In genomic region chr1:51423098-51423821, GRCh38 we compare ENCODE assay signal across 12 cellular contexts.
DNase-seq lines count a peak whose midpoint lies in the region; ATAC-seq, FAIRE-seq and TF ChIP-seq lines count a peak whose summit lies in the region.
"Had no signal": no experiment of that assay in that cellular context is flagged by ENCODE, and none has a peak within 500 bp of the region (broad histone marks: within the 10 kb centered on the region; RNA-seq: fewer than 3 reads in every experiment).

No MANE protein-coding gene starts in this region.

- CTCF ChIA-PET in activated CD4-positive, alpha-beta memory T cell treated with anti-CD3 and anti-CD28 coated beads, Interleukin-2, amount 10 ng/mL, durations not matched to agents 7 days and 5 days (lab: Charles Lee) = no interaction called here

- H3K27ac ChIP-seq in SK-N-MC (no peak overlapping the region), neural cell (ENCODE audit: low read length) (peak overlapping the region; percentile 42)

- DNase-seq in D721Med (ENCODE audit: insufficient read length, low spot score) = no peak
- DNase-seq in SK-N-MC (ENCODE audit: low read depth, low spot score) = no peak
- DNase-seq in fibroblast of peridontal ligament (ENCODE audit: extremely low read depth) = peak; percentile 45
- DNase-seq in activated T-cell treated with anti-CD3 and anti-CD28 coated beads, Interleukin-2, amount 50 U/mL, for 48 hours = no peak
- DNase-seq in left colon = no peak
- DNase-seq in activated CD4-positive, alpha-beta memory T cell treated with anti-CD3 and anti-CD28 coated beads, Interleukin-2, amount 10 ng/mL, durations not matched to agents 7 days and 5 days = no peak
- DNase-seq: effector CD8-positive, alpha-beta T cell; MM.1S; PC-9 had no signal

- no peak overlapping the region for H3K4me3 ChIP-seq in SK-N-MC
- H3K4me3 ChIP-seq in neural cell (ENCODE audit: low read length) = peak overlapping the region; percentile 74
- H3K4me3 ChIP-seq: PC-9 had no signal

- H3K27me3 Mint-ChIP-seq in activated CD4-positive, alpha-beta memory T cell treated with anti-CD3 and anti-CD28 coated beads, Interleukin-2, amount 10 ng/mL, durations not matched to agents 7 days and 5 days = no peaks in the 10 kb centered on the region
- H3K27me3 Mint-ChIP-seq: natural killer cell treated with Interleukin-12 subunit alpha and Interleukin-12 subunit beta and Interleukin-15 and Interleukin-18, amount 100 ng/mL, for 72 hours had no signal

- TF ChIP-seq RAD21 in neural cell (conservative IDR thresholded peaks at IDR 0.05) = no peak

- peak overlapping the region; percentile 13 for H3K4me2 ChIP-seq in neural cell (ENCODE audit: low read length)
- H3K4me2 ChIP-seq: PC-9 had no signal

- peak; percentile 16 for FAIRE-seq in D721Med (lab: Jason Lieb, UNC)

- H3K9ac ChIP-seq in SK-N-MC (ENCODE audit: insufficient read length) = peak overlapping the region; percentile 14
- H3K9ac ChIP-seq in neural cell (ENCODE audit: low read length) = peak overlapping the region; percentile 20

- TF ChIP-seq EP300 in neural cell (conservative IDR thresholded peaks at IDR 0.05; ENCODE audit: poor library complexity, severe bottlenecking) = peak; percentile 19

- no peak for ATAC-seq in HG02678 (IDR thresholded peaks at IDR 0.05; ENCODE audit: unreplicated experiment)
- no peak for ATAC-seq in left colon
- ATAC-seq: natural killer cell treated with Interleukin-12 subunit alpha and Interleukin-12 subunit beta and Interleukin-15 and Interleukin-18, amount 100 ng/mL, for 72 hours had no signal

- peaks cover 3% of the 10 kb centered on the region for H3K4me1 Mint-ChIP-seq in activated CD4-positive, alpha-beta memory T cell treated with anti-CD3 and anti-CD28 coated beads, Interleukin-2, amount 10 ng/mL, durations not matched to agents 7 days and 5 days

- H3K9me3 ChIP-seq in SK-N-MC (ENCODE audit: low read depth, low read length) = no peaks in the 10 kb centered on the region
- no peaks in the 10 kb centered on the region for H3K9me3 ChIP-seq in neural cell (ENCODE audit: low read length)

- no peak overlapping the region for H3K27ac Mint-ChIP-seq in activated CD4-positive, alpha-beta memory T cell treated with anti-CD3 and anti-CD28 coated beads, Interleukin-2, amount 10 ng/mL, durations not matched to agents 7 days and 5 days
- H3K27ac Mint-ChIP-seq: natural killer cell treated with Interleukin-12 subunit alpha and Interleukin-12 subunit beta and Interleukin-15 and Interleukin-18, amount 100 ng/mL, for 72 hours had no signal

- H3K9me3 Mint-ChIP-seq in activated CD4-positive, alpha-beta memory T cell treated with anti-CD3 and anti-CD28 coated beads, Interleukin-2, amount 10 ng/mL, durations not matched to agents 7 days and 5 days = no peaks in the 10 kb centered on the region
- H3K9me3 Mint-ChIP-seq: natural killer cell treated with Interleukin-12 subunit alpha and Interleukin-12 subunit beta and Interleukin-15 and Interleukin-18, amount 100 ng/mL, for 72 hours had no signal

- no peaks in the 10 kb centered on the region for H3F3A ChIP-seq in neural cell (ENCODE audit: insufficient read depth, low read length, poor library complexity, severe bottlenecking)

- intact Hi-C loops in left colon (cut with DNase I, micrococcal nuclease) = no loop called here

- no peaks in the 10 kb centered on the region for H3K9me2 ChIP-seq in neural cell (ENCODE audit: insufficient read depth, low read length)

- H2AFZ ChIP-seq in neural cell (ENCODE audit: low read depth, low read length) = peak overlapping the region; percentile 16
- H2AFZ ChIP-seq: PC-9 had no signal

- no peaks in the 10 kb centered on the region for H3K27me3 ChIP-seq in neural cell (ENCODE audit: insufficient read depth, low read depth, low read length)

- peaks cover 37% of the 10 kb centered on the region for H3K79me2 ChIP-seq in neural cell (replicated peaks; ENCODE audit: insufficient read depth, low read length)

- H3K36me3 ChIP-seq in SK-N-MC (ENCODE audit: insufficient read depth, low read length) (peaks cover 6% of the 10 kb centered on the region; the same call in 1 of the 2 replicates), neural cell (ENCODE audit: insufficient read depth, low read length) (no peaks in the 10 kb centered on the region)

- TF ChIP-seq CTCF in D721Med (IDR thresholded peaks at IDR 0.05; ENCODE audit: insufficient read depth, missing control alignments) (no peak), neural cell (IDR thresholded peaks at IDR 0.05; ENCODE audit: poor library complexity, severe bottlenecking) (no peak)

- no peaks in the 10 kb centered on the region for H4K20me1 ChIP-seq in neural cell (ENCODE audit: insufficient read depth)

- H3K36me3 Mint-ChIP-seq in activated CD4-positive, alpha-beta memory T cell treated with anti-CD3 and anti-CD28 coated beads, Interleukin-2, amount 10 ng/mL, durations not matched to agents 7 days and 5 days (ENCODE audit: low read depth) = peaks cover 54% of the 10 kb centered on the region

- POLR2A ChIA-PET in activated CD4-positive, alpha-beta memory T cell treated with anti-CD3 and anti-CD28 coated beads, Interleukin-2, amount 10 ng/mL, durations not matched to agents 7 days and 5 days (lab: Charles Lee) = interaction anchor here (1.0 to 2.1 kb wide), 3 partner anchors 9 to 96 kb away, joined by 4 to 5 read pairs (median 4); partner anchors contain the start of gene EPS15

- no peak overlapping the region for H3K4me3 Mint-ChIP-seq in activated CD4-positive, alpha-beta memory T cell treated with anti-CD3 and anti-CD28 coated beads, Interleukin-2, amount 10 ng/mL, durations not matched to agents 7 days and 5 days
- H3K4me3 Mint-ChIP-seq: natural killer cell treated with Interleukin-12 subunit alpha and Interleukin-12 subunit beta and Interleukin-15 and Interleukin-18, amount 100 ng/mL, for 72 hours had no signal

TF ChIP-seq in neural cell, 6 proteins besides CTCF, POLR2A, EP300 and RAD21:
- TF ChIP-seq POLR2AphosphoS5 (IDR thresholded peaks at IDR 0.05) = peak; percentile 42
- peak; percentile 18 for TF ChIP-seq MXI1 (conservative IDR thresholded peaks at IDR 0.05; ENCODE audit: poor library complexity, severe bottlenecking)
- TF ChIP-seq SMC3 (conservative IDR thresholded peaks at IDR 0.05; ENCODE audit: poor library complexity) = no peak
